ENCODE assay signal across 14 cellular contexts in the genomic region with DNA sequence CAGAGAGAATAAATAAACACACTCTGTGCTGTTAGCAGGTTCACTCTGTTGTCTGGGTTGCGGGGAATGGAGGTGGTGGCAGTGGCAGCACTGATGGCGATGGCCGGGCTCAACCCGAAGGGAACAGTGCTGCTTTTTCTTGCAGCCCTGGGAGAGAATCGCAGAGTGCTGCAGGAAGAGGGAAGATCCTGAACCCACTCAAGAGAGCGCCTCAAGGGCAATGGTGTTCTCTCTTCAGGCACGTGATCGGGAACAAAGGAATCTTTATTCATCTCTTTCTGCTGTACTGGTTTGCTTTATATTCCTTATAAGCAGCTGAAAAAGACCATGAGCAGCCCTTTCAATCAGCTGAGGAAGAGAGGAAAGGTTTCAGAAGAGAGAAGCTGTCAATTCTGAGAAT.
DNase-seq lines count a peak whose midpoint lies in the region; ATAC-seq, FAIRE-seq and TF ChIP-seq lines count a peak whose summit lies in the region.
"Had no signal": no experiment of that assay in that cellular context is flagged by ENCODE, and none has a peak within 500 bp of the region (broad histone marks: within the 10 kb centered on the region; RNA-seq: fewer than 3 reads in every experiment).

No MANE protein-coding gene starts in this region.

- H3K79me2 ChIP-seq in H1 (ENCODE audit: control insufficient read depth in 1 of 2, insufficient read depth in 2 of 2, low read length in 2 of 2), result no peaks in the 10 kb centered on the region
- H3K79me2 ChIP-seq: parathyroid adenoma had no signal

- ATAC-seq in Right ventricle myocardium superior (ENCODE audit: poor library complexity) (peak; percentile 10), left cardiac atrium (no peak), GM21529 (IDR thresholded peaks at IDR 0.05; ENCODE audit: unreplicated experiment) (no peak), GM18873 (IDR thresholded peaks at IDR 0.05; ENCODE audit: low FRiP score, unreplicated experiment) (no peak)

- DNase-seq in Right ventricle myocardium superior (no peak), left cardiac atrium (no peak), H1 (ENCODE audit: low read depth in 1 of 2, low spot score in 2 of 2) (no peak), mesothelial cell of epicardium (ENCODE audit: low spot score in 2 of 2, unreplicated experiment in 2 of 2) (no peak), thyroid gland (peak; percentile 28 to 29)
- no peak for DNase-seq in activated CD8-positive, alpha-beta memory T cell treated with anti-CD3 and anti-CD28 coated beads for 24 hours
- DNase-seq: activated T-cell treated with anti-CD3 and anti-CD28 coated beads, Interleukin-2, amount 50 U/mL, for 24 hours; esophagus squamous epithelium had no signal

- whole genome bisulfite sequencing in H1 (ENCODE audit: extremely low coverage in 1 of 2, insufficient coverage in 1 of 2, insufficient read length in 1 of 2, insufficient replicate concordance in 2 of 2, low coverage in 1 of 2, low lambda C conversion rate in 2 of 2, missing lambda C conversion rate in 1 of 2), 2 experiments, result 44% methylated on average over 8 of the region's 8 CpGs; no CpG with 5 or more reads in 1 of the 2 experiments
- WGBS in thyroid gland, 2 donors, result 42 to 44% methylated on average over 8 of the region's 8 CpGs

- no peak overlapping the region for H3K4ac ChIP-seq in H1 (replicated peaks; ENCODE audit: insufficient read length, low read depth, low read length)

- no peaks in the 10 kb centered on the region for H3K79me1 ChIP-seq in H1 (ENCODE audit: low read depth, low read length)

- H3K27me3 Mint-ChIP-seq in mesothelial cell of epicardium (ENCODE audit: low read depth), result no peaks in the 10 kb centered on the region

- H3K56ac ChIP-seq in H1 (replicated peaks; ENCODE audit: insufficient read length, low read depth, low read length), result no peak overlapping the region

- H3K27me3 ChIP-seq in H1 (replicated peaks in 1 of 4; ENCODE audit: control insufficient read depth in 3 of 4, extremely low read depth in 1 of 4, insufficient read depth in 3 of 4, low read length in 3 of 4), result no peaks in the 10 kb centered on the region
- no peaks in the 10 kb centered on the region for H3K27me3 ChIP-seq in thyroid gland
- H3K27me3 ChIP-seq: esophagus squamous epithelium had no signal

- H3K4me1 Mint-ChIP-seq in mesothelial cell of epicardium, result peaks cover 55% of the 10 kb centered on the region

- TF ChIP-seq CTCF in H1 (IDR thresholded peaks at IDR 0.05; ENCODE audit: control extremely low read depth in 1 of 3, insufficient read depth in 1 of 3, low read depth in 1 of 3, low read length in 3 of 3), result no peak
- no peak for TF ChIP-seq CTCF in mesothelial cell of epicardium (IDR thresholded peaks at IDR 0.05; ENCODE audit: unreplicated experiment)
- TF ChIP-seq CTCF in thyroid gland (IDR thresholded peaks at IDR 0.05), result no peak

- CTCF ChIA-PET in H1 (lab: Charles Lee; ENCODE audit: partially characterized antibody), result interaction anchor here (0.5 to 1.0 kb wide), 3 partner anchors 11 to 113 kb away, joined by 3 to 4 read pairs (median 4); no protein-coding TSS in a partner anchor

- H3K9ac ChIP-seq in H1 (replicated peaks in 1 of 4; ENCODE audit: extremely low read depth in 1 of 4, low read depth in 3 of 4, low read length in 3 of 4), result 0 out of 7 replicates have a peak overlapping the region, but pooled peaks of 1 of the 4 experiments have one; percentile 34
- H3K9ac ChIP-seq: parathyroid adenoma had no signal

- peak overlapping the region in 1 of 2 experiments; percentile 1; a peak in 2 of 4 replicates for H3K4me2 ChIP-seq in H1 (ENCODE audit: insufficient read depth in 1 of 2, low read depth in 2 of 2, low read length in 2 of 2)

- intact Hi-C loops in Right ventricle myocardium superior (cut with DNase I), result no loop called here
- intact Hi-C loops in left cardiac atrium (cut with DNase I), result no loop called here
- intact Hi-C loops in thyroid gland (cut with DNase I), result no loop called here

- no peak overlapping the region for H3K23ac ChIP-seq in H1 (ENCODE audit: insufficient read length)

- no peaks in the 10 kb centered on the region for H3K36me3 Mint-ChIP-seq in mesothelial cell of epicardium

- H4K5ac ChIP-seq in H1 (ENCODE audit: insufficient read length, low read depth, low read length), result no peak overlapping the region

- no peak overlapping the region for H2BK120ac ChIP-seq in H1 (replicated peaks; ENCODE audit: low read depth, low read length)

- 0 out of 8 replicates have a peak overlapping the region, but pooled peaks of 1 of the 4 experiments have one; percentile 2 for H3K4me3 ChIP-seq in H1 (ENCODE audit: extremely low read depth in 1 of 4, insufficient read depth in 2 of 4, low read depth in 3 of 4, low read length in 4 of 4)
- H3K4me3 ChIP-seq in thyroid gland (replicated peaks in 1 of 3), result no peak overlapping the region
- H3K4me3 ChIP-seq: thoracic aorta had no signal

- H3K23me2 ChIP-seq in H1 (ENCODE audit: low read depth, low read length), result no peaks in the 10 kb centered on the region

- no peak overlapping the region for H2AK5ac ChIP-seq in H1 (ENCODE audit: low read depth, low read length)

- peak overlapping the region; percentile 77 for H3K27ac Mint-ChIP-seq in mesothelial cell of epicardium
- H3K27ac Mint-ChIP-seq: activated T-cell treated with anti-CD3 and anti-CD28 coated beads, Interleukin-2, amount 50 U/mL, for 24 hours had no signal

- no peak overlapping the region for H3K27ac ChIP-seq in H1 (ENCODE audit: low read depth, low read length)
- no peak overlapping the region for H3K27ac ChIP-seq in thyroid gland
- H3K27ac ChIP-seq: esophagus squamous epithelium, parathyroid adenoma, thoracic aorta had no signal

- no peak overlapping the region for H2BK20ac ChIP-seq in H1 (ENCODE audit: low read length)

- H2BK12ac ChIP-seq in H1 (ENCODE audit: low read depth, low read length), result 0 out of 2 replicates have a peak overlapping the region, but pooled peaks have one; percentile 35

- 0 out of 2 replicates have a peak overlapping the region, but pooled peaks have one; percentile 63 for H2BK5ac ChIP-seq in H1 (ENCODE audit: low read depth, low read length)

- H3K9me3 ChIP-seq in H1 (ENCODE audit: insufficient read depth in 2 of 2, low read depth in 1 of 2, low read length in 1 of 2) (no peaks in the 10 kb centered on the region), thyroid gland (no peaks in the 10 kb centered on the region)
- H3K9me3 ChIP-seq: esophagus squamous epithelium, thoracic aorta had no signal

- POLR2A ChIA-PET in H1 (lab: Charles Lee; ENCODE audit: partially characterized antibody), result interaction anchor here (0.9 kb wide), 1 partner anchor 142 kb away, joined by 5 read pairs; the partner anchor contains the start of gene PHLDA1

- no peak for TF ChIP-seq RAD21 in H1 (IDR thresholded peaks at IDR 0.05 in 1 of 2, conservative IDR thresholded peaks at IDR 0.05 in 1 of 2; ENCODE audit: low read depth in 2 of 2, low read length in 2 of 2)

- no peaks in the 10 kb centered on the region for H3K36me3 ChIP-seq in H1 (ENCODE audit: control insufficient read depth in 2 of 4, insufficient read depth in 4 of 4, low read length in 3 of 4)
- no peaks in the 10 kb centered on the region for H3K36me3 ChIP-seq in thyroid gland
- H3K36me3 ChIP-seq: esophagus squamous epithelium, thoracic aorta had no signal

- peak overlapping the region; percentile 1; the same call in 1 of the 2 replicates for H3K18ac ChIP-seq in H1 (ENCODE audit: extremely low read depth, low read length)

- no peak for FAIRE-seq in H1 (lab: Jason Lieb, UNC)
- FAIRE-seq: D721Med, GM12892 had no signal

- H3K9me3 Mint-ChIP-seq in mesothelial cell of epicardium, result no peaks in the 10 kb centered on the region
- H3K9me3 Mint-ChIP-seq: activated T-cell treated with anti-CD3 and anti-CD28 coated beads, Interleukin-2, amount 50 U/mL, for 24 hours had no signal

- no peak overlapping the region for H2BK15ac ChIP-seq in H1 (ENCODE audit: low read length)

- peak overlapping the region; percentile 47 for H3K4me3 Mint-ChIP-seq in mesothelial cell of epicardium
- H3K4me3 Mint-ChIP-seq: activated T-cell treated with anti-CD3 and anti-CD28 coated beads, Interleukin-2, amount 50 U/mL, for 24 hours had no signal

- no peak overlapping the region for H4K8ac ChIP-seq in H1 (ENCODE audit: extremely low read depth, insufficient read depth, low read length)

- peak overlapping the region; percentile 85 for H2AFZ ChIP-seq in H1 (ENCODE audit: low read length)
- H2AFZ ChIP-seq: parathyroid adenoma had no signal

- H4K20me1 ChIP-seq in H1 (replicated peaks in 1 of 2; ENCODE audit: control insufficient read depth in 1 of 2, insufficient read depth in 2 of 2, low read length in 2 of 2), result no peaks in the 10 kb centered on the region

- no peak overlapping the region for H4K91ac ChIP-seq in H1 (replicated peaks; ENCODE audit: insufficient read length, low read length)

- H3K14ac ChIP-seq in H1 (ENCODE audit: insufficient read length), result no peak overlapping the region

- H3K4me1 ChIP-seq in H1 (replicated peaks in 1 of 4; ENCODE audit: control insufficient read depth in 3 of 4, insufficient read depth in 4 of 4, low read length in 3 of 4), result peaks cover 0 to 6% (median 1%) of the 10 kb centered on the region in 4 experiments; a peak in 5 of 7 replicates
- peaks cover 4 to 19% of the 10 kb centered on the region in 2 donors for H3K4me1 ChIP-seq in thyroid gland
- H3K4me1 ChIP-seq: parathyroid adenoma had no signal

- no peak for TF ChIP-seq EP300 in H1 (IDR thresholded peaks at IDR 0.05; ENCODE audit: borderline replicate concordance in 1 of 2, low read depth in 2 of 2, low read length in 2 of 2)

- TF ChIP-seq POLR2A in H1 (IDR thresholded peaks at IDR 0.05; ENCODE audit: control extremely low read depth in 1 of 2, low read depth in 2 of 2, low read length in 2 of 2) (no peak), thyroid gland (IDR thresholded peaks at IDR 0.05) (no peak)

TF ChIP-seq in H1, 55 proteins besides CTCF, POLR2A, EP300 and RAD21:
- TF ChIP-seq, protein P1, sequence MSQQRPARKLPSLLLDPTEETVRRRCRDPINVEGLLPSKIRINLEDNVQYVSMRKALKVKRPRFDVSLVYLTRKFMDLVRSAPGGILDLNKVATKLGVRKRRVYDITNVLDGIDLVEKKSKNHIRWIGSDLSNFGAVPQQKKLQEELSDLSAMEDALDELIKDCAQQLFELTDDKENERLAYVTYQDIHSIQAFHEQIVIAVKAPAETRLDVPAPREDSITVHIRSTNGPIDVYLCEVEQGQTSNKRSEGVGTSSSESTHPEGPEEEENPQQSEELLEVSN (IDR thresholded peaks at IDR 0.05), result peak; percentile 39; the same call in 1 of the 2 replicates
- TF ChIP-seq YY1 (IDR thresholded peaks at IDR 0.05; ENCODE audit: low read depth, low read length) (0 out of 2 replicates have a peak, but pooled peaks have one; percentile 12), ASH2L (IDR thresholded peaks at IDR 0.05; ENCODE audit: low read length) (peak; percentile 42), HDAC2 (IDR thresholded peaks at IDR 0.05; ENCODE audit: borderline replicate concordance in 1 of 2, low read depth in 2 of 2, low read length in 2 of 2) (no peak)
- TF ChIP-seq, protein P2, sequence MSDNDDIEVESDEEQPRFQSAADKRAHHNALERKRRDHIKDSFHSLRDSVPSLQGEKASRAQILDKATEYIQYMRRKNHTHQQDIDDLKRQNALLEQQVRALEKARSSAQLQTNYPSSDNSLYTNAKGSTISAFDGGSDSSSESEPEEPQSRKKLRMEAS (IDR thresholded peaks at IDR 0.05), result peak; percentile 60; the same call in 1 of the 2 replicates
TF ChIP-seq in H1: peak in this region for 4.

Comparison
In these comparisons a context has a peak if more than half of its experiments do, and no peak if none do; other contexts are left out.
1. DNase-seq: peak in thyroid gland (2 of 2); none in Right ventricle myocardium superior (single experiment), left cardiac atrium (single experiment), H1 (0 of 2), mesothelial cell of epicardium (0 of 2) and activated CD8-positive, alpha-beta memory T cell treated with anti-CD3 and anti-CD28 coated beads for 24 hours (single experiment).